In genomic region chr6:26329763-26330511, GRCh38 we compare ENCODE assay signal across 9 cellular contexts. TPM values are rescaled to one million over a fixed set of nuclear protein-coding genes. Genes with fewer than 3 reads are reported as not detected.
DNase-seq lines count a peak whose midpoint lies in the region; ATAC-seq, FAIRE-seq and TF ChIP-seq lines count a peak whose summit lies in the region.
"Had no signal": no experiment of that assay in that cellular context is flagged by ENCODE, and none has a peak within 500 bp of the region (broad histone marks: within the 10 kb centered on the region; RNA-seq: fewer than 3 reads in every experiment).

No MANE protein-coding gene starts in this region.

- no peaks in the 10 kb centered on the region for H3K9me3 ChIP-seq in astrocyte (ENCODE audit: insufficient read depth, low read depth, low read length)
- H3K9me3 ChIP-seq in mesodermal cell (ENCODE audit: control insufficient read depth, low read length), result no peaks in the 10 kb centered on the region
- H3K9me3 ChIP-seq in tibial nerve, result peaks cover 0 to 2% (median 0%) of the 10 kb centered on the region in 4 donors
- H3K9me3 ChIP-seq: neutrophil had no signal

- H3K36me3 Mint-ChIP-seq in astrocyte (ENCODE audit: low read depth, unreplicated experiment), result no peaks in the 10 kb centered on the region

- H3K27ac Mint-ChIP-seq in astrocyte (ENCODE audit: unreplicated experiment), result peak overlapping the region; percentile 75

- no peak for ATAC-seq in HG02852 (IDR thresholded peaks at IDR 0.05; ENCODE audit: unreplicated experiment)

- peaks cover 3% of the 10 kb centered on the region for H3K4me1 Mint-ChIP-seq in astrocyte (ENCODE audit: low read depth, unreplicated experiment)

- TF ChIP-seq CTCF in astrocyte (IDR thresholded peaks at IDR 0.05; ENCODE audit: insufficient read depth, low read depth, low read length), result no peak
- TF ChIP-seq CTCF in tibial nerve (IDR thresholded peaks at IDR 0.05), result no peak

- no peaks in the 10 kb centered on the region for H4K20me1 ChIP-seq in astrocyte (ENCODE audit: insufficient read depth, low read length)

- H3K36me3 ChIP-seq in astrocyte (ENCODE audit: insufficient read depth, low read length) (no peaks in the 10 kb centered on the region), mesodermal cell (ENCODE audit: control insufficient read depth, insufficient read depth, low read length) (no peaks in the 10 kb centered on the region), tibial nerve (no peaks in the 10 kb centered on the region)
- H3K36me3 ChIP-seq: neutrophil had no signal

- H3K27ac ChIP-seq in astrocyte (ENCODE audit: low read depth, low read length), result no peak overlapping the region
- no peak overlapping the region for H3K27ac ChIP-seq in mesodermal cell (ENCODE audit: low read depth, low read length, severe bottlenecking)
- H3K27ac ChIP-seq in tibial nerve, result no peak overlapping the region
- H3K27ac ChIP-seq: neutrophil had no signal

- H3K4me1 ChIP-seq in astrocyte (ENCODE audit: insufficient read depth, low read length) (peaks cover 4% of the 10 kb centered on the region), mesodermal cell (ENCODE audit: control insufficient read depth, insufficient read depth, low read length, poor library complexity, severe bottlenecking) (no peaks in the 10 kb centered on the region), tibial nerve (peaks cover 0 to 14% (median 0%) of the 10 kb centered on the region in 4 donors)

- DNase-seq in DMS53 (lab: John Stamatoyannopoulos, UW), result peak; percentile 86
- peak; percentile 34 to 48 for DNase-seq in Kasumi-1 (lab: John Stamatoyannopoulos, UW)
- peak; percentile 33 for DNase-seq in SKM-1 (lab: John Stamatoyannopoulos, UW; ENCODE audit: unreplicated experiment)
- DNase-seq in astrocyte (ENCODE audit: low read depth), result peak; percentile 31
- DNase-seq in HuH-7 (ENCODE audit: low spot score), result no peak
- DNase-seq in tibial nerve (ENCODE audit: low spot score in 2 of 2), result no peak

- no peaks in the 10 kb centered on the region for H3K27me3 ChIP-seq in astrocyte (ENCODE audit: insufficient read depth, low read length)
- peaks cover 0 to 78% of the 10 kb centered on the region in 2 donors for H3K27me3 ChIP-seq in tibial nerve

- no peaks in the 10 kb centered on the region for H3K79me2 ChIP-seq in astrocyte (ENCODE audit: insufficient read depth, low read length)

- TF ChIP-seq EP300 in tibial nerve (IDR thresholded peaks at IDR 0.05), result peak in 1 of 2 donors; percentile 14

- peak overlapping the region; percentile 91 for H3K4me3 Mint-ChIP-seq in astrocyte (ENCODE audit: unreplicated experiment)

- WGBS in mesodermal cell (ENCODE audit: insufficient coverage in 2 of 2), 2 experiments, result 0% methylated on average over 7 to 8 of the region's 16 CpGs
- whole genome bisulfite sequencing in tibial nerve, 2 donors, result 28% methylated on average over 16 of the region's 16 CpGs

- no peak overlapping the region for H2AFZ ChIP-seq in astrocyte (ENCODE audit: low read depth, low read length)

- FAIRE-seq in astrocyte (lab: Jason Lieb, UNC), result no peak

- H3K4me3 ChIP-seq in astrocyte (ENCODE audit: insufficient read depth, low read depth, low read length) (peak overlapping the region; percentile 81), mesodermal cell (ENCODE audit: extremely low read depth, insufficient read depth, low read length, poor library complexity, severe bottlenecking) (peak overlapping the region; percentile 46), tibial nerve (no peak overlapping the region)

- H3K27me3 Mint-ChIP-seq in astrocyte (ENCODE audit: low read depth, unreplicated experiment), result peaks cover 6% of the 10 kb centered on the region

- TF ChIP-seq POLR2A in tibial nerve (IDR thresholded peaks at IDR 0.05), result no peak

- peak overlapping the region; percentile 93 for H3K4me2 ChIP-seq in astrocyte (ENCODE audit: low read length)

- H3K9me3 Mint-ChIP-seq in astrocyte (ENCODE audit: unreplicated experiment), result no peaks in the 10 kb centered on the region

- H3K9ac ChIP-seq in astrocyte (ENCODE audit: low read length), result no peak overlapping the region

RNA-seq across cellular contexts. Expression of gene BTN3A2, which starts 35.1 kb away (rescaled TPM):
- total RNA-seq in astrocyte (31.7 and 34.1 TPM in 2 replicates), tibial nerve (10 to 100 TPM in 3 of 4 donors, 1 to 10 TPM in 1; 8.4 to 14.0 (median 12.1) TPM)
- polyA plus RNA-seq in mesodermal cell (2013, experiment 1 of 2), result 2.3 TPM
- 2.6 TPM for polyA plus RNA-seq in mesodermal cell (2013, experiment 2 of 2)

RNA-seq across cellular contexts. Expression of gene BTN2A2, which starts 53.0 kb away (rescaled TPM):
- total RNA-seq in astrocyte, result 19.9 and 25.1 TPM in 2 replicates
- polyA plus RNA-seq in mesodermal cell (2013, experiment 1 of 2), result 10.1 TPM
- polyA plus RNA-seq in mesodermal cell (2013, experiment 2 of 2), result 10.3 TPM
- total RNA-seq in tibial nerve, result 10 to 100 TPM in 3 of 4 donors, 1 to 10 TPM in 1; 6.7 to 20.7 (median 14.5) TPM

Comparison
In these comparisons a context has a peak if more than half of its experiments do, and no peak if none do; other contexts are left out.
1. DNase-seq: peak in DMS53 (single experiment), Kasumi-1 (2 of 2), SKM-1 (single experiment) and astrocyte (single experiment); none in HuH-7 (single experiment) and tibial nerve (0 of 2).
2. H3K4me3 ChIP-seq: peak in astrocyte (single experiment) and mesodermal cell (single experiment); none in tibial nerve (0 of 4).